ENCODE assay signal across 8 cellular contexts in the genomic region with DNA sequence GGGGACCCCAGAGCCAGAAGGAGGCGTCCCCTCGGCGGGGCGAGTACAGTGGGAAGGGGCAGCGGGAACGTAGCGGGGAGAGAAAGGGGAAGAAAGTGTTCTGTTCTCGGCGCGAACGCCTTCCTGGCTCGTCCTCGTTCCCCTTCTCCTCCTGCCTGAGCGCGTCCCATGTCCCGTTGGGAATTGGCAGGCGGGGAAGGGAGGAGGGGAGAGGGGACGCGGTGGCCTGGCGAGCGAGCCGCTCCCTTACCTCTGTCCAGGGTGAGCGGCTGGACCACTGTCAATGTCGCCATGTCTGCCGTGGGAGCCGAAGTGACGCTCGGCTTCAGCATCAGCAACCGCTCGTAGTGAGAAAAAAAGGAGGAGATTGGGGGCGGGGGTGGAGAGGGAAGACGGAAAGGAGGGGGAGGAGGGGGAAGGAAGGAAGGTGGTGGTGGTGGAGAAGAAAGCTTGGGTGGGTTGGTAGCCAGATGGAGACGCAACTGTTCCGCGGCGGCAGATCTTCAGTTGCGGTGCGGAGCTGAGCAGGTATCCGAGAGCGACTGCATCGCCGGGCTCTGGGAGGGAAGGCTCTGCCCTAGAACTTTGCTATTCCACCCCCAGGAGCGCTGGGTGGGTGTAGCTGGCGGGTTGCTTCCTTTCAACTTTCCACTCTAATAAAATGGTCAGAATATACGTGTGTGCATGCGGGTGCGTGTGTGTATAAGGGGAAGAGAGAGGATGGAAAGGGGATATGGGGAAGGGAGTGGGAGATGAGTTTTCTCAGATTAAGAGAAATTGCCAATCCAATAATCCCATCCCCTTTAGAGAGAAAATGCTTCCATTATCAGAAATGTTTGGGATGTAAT. TPM values are rescaled to one million over a fixed set of nuclear protein-coding genes. Genes with fewer than 3 reads are reported as not detected.
A peak's percentile ranks its signal among the peaks of the same experiment; 100 is the strongest.
DNase-seq lines count a peak whose midpoint lies in the region; ATAC-seq, FAIRE-seq and TF ChIP-seq lines count a peak whose summit lies in the region.

A gene with protein sequence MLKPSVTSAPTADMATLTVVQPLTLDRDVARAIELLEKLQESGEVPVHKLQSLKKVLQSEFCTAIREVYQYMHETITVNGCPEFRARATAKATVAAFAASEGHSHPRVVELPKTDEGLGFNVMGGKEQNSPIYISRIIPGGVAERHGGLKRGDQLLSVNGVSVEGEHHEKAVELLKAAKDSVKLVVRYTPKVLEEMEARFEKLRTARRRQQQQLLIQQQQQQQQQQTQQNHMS (minus strand): TSS at position 544 of the 848 bp plus-strand sequence. CDS start 212 bp downstream, at position 332.

- no peak for TF ChIP-seq CTCF in GM12878 (IDR thresholded peaks at IDR 0.05 in 2 of 3, conservative IDR thresholded peaks at IDR 0.05 in 1 of 3; ENCODE audit: control insufficient read depth in 2 of 3, extremely low read depth in 1 of 3, insufficient read depth in 1 of 3, low read depth in 3 of 3, low read length in 3 of 3)

- BruUV-seq in GM12878 (replicated peaks; lab: Mats Ljungman, UMichigan) = no TSS peak

- no peak within 1 kb of the TSS for H3K27ac ChIP-seq in GM12878 (ENCODE audit: control insufficient read depth, insufficient read depth)
- peak within 1 kb of the TSS; percentile 59 for H3K27ac ChIP-seq in skeletal muscle tissue (ENCODE audit: low read depth, low read length)

- H3K4me3 Mint-ChIP-seq in activated naive CD4-positive, alpha-beta T cell treated with anti-CD3 and anti-CD28 coated beads for 36 hours = no peak within 1 kb of the TSS

- peak within 1 kb of the TSS; percentile 25; the same call in 1 of the 2 replicates for H3K9ac ChIP-seq in GM12878 (ENCODE audit: control insufficient read depth, insufficient read depth, low read length)
- peak within 1 kb of the TSS; percentile 69 to 79 (median 73) for H3K9ac ChIP-seq in skeletal muscle tissue (ENCODE audit: low read depth in 1 of 3, low read length in 3 of 3)

- CTCF ChIA-PET in GM12878 (lab: Yijun Ruan, JAX) = no interaction called here
- CTCF ChIA-PET in activated naive CD4-positive, alpha-beta T cell treated with anti-CD3 and anti-CD28 coated beads for 36 hours (lab: Charles Lee) = no interaction called here

- TF ChIP-seq POLR2A in GM12878 (IDR thresholded peaks at IDR 0.05; ENCODE audit: low read depth, low read length) = no peak

- DNase-seq in GM03348 (ENCODE audit: low spot score) (peak; percentile 46), H7 (peak; percentile 67), NCI-H1105 (lab: John Stamatoyannopoulos, UW) (peak; percentile 44), GM12878 (ENCODE audit: low read depth, low spot score) (no peak)
- DNase-seq in activated naive CD4-positive, alpha-beta T cell treated with anti-CD3 and anti-CD28 coated beads for 36 hours = no peak
- no peak for DNase-seq in stimulated activated naive CD4-positive, alpha-beta T cell (lab: John Stamatoyannopoulos, UW)

- no peak for TF ChIP-seq EP300 in GM12878 (IDR thresholded peaks at IDR 0.05; ENCODE audit: borderline replicate concordance in 1 of 2, control insufficient read depth in 1 of 2, low read depth in 2 of 2, low read length in 2 of 2)

- RAD21 ChIA-PET in GM12878 (lab: Charles Lee; ENCODE audit: unreplicated experiment) = no interaction called here

- H2AFZ ChIP-seq in GM12878 (ENCODE audit: control insufficient read depth, low read depth, low read length) = peak within 1 kb of the TSS; percentile 31

- intact Hi-C loops in GM12878 (cut with micrococcal nuclease; ENCODE audit: unreplicated experiment) = loop anchor here (5.0 kb wide), 1 partner anchor 175 kb away; no protein-coding TSS in a partner anchor
- intact Hi-C loops in activated naive CD4-positive, alpha-beta T cell treated with anti-CD3 and anti-CD28 coated beads for 36 hours (cut with micrococcal nuclease) = no loop called here

- SMC1A ChIA-PET in GM12878 (lab: Charles Lee; ENCODE audit: uncharacterized antibody, unreplicated experiment) = interaction anchor here (1.2 kb wide), 1 partner anchor 100 kb away, joined by 3 read pairs; no protein-coding TSS in a partner anchor

- H3K4me2 ChIP-seq in GM12878 (ENCODE audit: control insufficient read depth, insufficient read depth) = peak within 1 kb of the TSS; percentile 94

- H3K36me3 Mint-ChIP-seq in activated naive CD4-positive, alpha-beta T cell treated with anti-CD3 and anti-CD28 coated beads for 36 hours (ENCODE audit: low read depth) = no peaks in the 10 kb centered on the region

- H3K4me3 ChIP-seq in H7 (ENCODE audit: insufficient read depth, low read depth, low read length) = peak within 1 kb of the TSS; percentile 82
- peak within 1 kb of the TSS; percentile 53 for H3K4me3 ChIP-seq in GM12878
- peak within 1 kb of the TSS; percentile 82 for H3K4me3 ChIP-seq in iPS-18c (ENCODE audit: insufficient read depth, low read depth, low read length)
- peak within 1 kb of the TSS; percentile 77 to 85 (median 79) for H3K4me3 ChIP-seq in skeletal muscle tissue (ENCODE audit: low read length in 3 of 3)

- H3K27me3 ChIP-seq in H7 (ENCODE audit: control insufficient read depth, insufficient read depth, low read length) (peaks cover 12% of the 10 kb centered on the region), GM12878 (replicated peaks in 1 of 2; ENCODE audit: control insufficient read depth in 2 of 2, insufficient read depth in 2 of 2, low read length in 1 of 2) (peaks cover 7 to 10% of the 10 kb centered on the region in 2 experiments; a peak in 3 of 4 replicates), skeletal muscle tissue (ENCODE audit: control insufficient read depth in 3 of 3, insufficient read depth in 3 of 3, low read length in 3 of 3) (peaks cover 0 to 2% (median 0%) of the 10 kb centered on the region in 3 donors)

- peaks cover 32% of the 10 kb centered on the region for H3K27me3 Mint-ChIP-seq in activated naive CD4-positive, alpha-beta T cell treated with anti-CD3 and anti-CD28 coated beads for 36 hours (ENCODE audit: low read depth)

- no peaks in the 10 kb centered on the region for H4K20me1 ChIP-seq in GM12878 (ENCODE audit: control insufficient read depth, insufficient read depth)

- 38% methylated on average over 33 of the region's 47 CpGs for WGBS in GM12878 (ENCODE audit: insufficient coverage, insufficient replicate concordance, low lambda C conversion rate, missing lambda C conversion rate)

- TF ChIP-seq RAD21 in GM12878 (IDR thresholded peaks at IDR 0.05; ENCODE audit: insufficient read depth, low read depth, low read length) = no peak

- H3K9me3 Mint-ChIP-seq in activated naive CD4-positive, alpha-beta T cell treated with anti-CD3 and anti-CD28 coated beads for 36 hours = peaks cover 1% of the 10 kb centered on the region

- no peak within 1 kb of the TSS for H3K27ac Mint-ChIP-seq in activated naive CD4-positive, alpha-beta T cell treated with anti-CD3 and anti-CD28 coated beads for 36 hours

- POLR2A ChIA-PET in GM12878 (lab: Charles Lee) = no interaction called here

- H3K79me2 ChIP-seq in GM12878 (ENCODE audit: control insufficient read depth, insufficient read depth, low read length) = no peaks in the 10 kb centered on the region

- H3K9me3 ChIP-seq in GM12878 (replicated peaks; ENCODE audit: control insufficient read depth, insufficient read depth, low read length) (no peaks in the 10 kb centered on the region), iPS-18c (ENCODE audit: control insufficient read depth, insufficient read depth, low read length) (no peaks in the 10 kb centered on the region), skeletal muscle tissue (ENCODE audit: control insufficient read depth in 3 of 3, low read length in 3 of 3) (no peaks in the 10 kb centered on the region)

- no peak; the same call in none of the 3 replicates for ATAC-seq in GM12878

- in situ Hi-C loops in GM12878 (cut with MboI) = no loop called here

- H3K36me3 ChIP-seq in H7 (replicated peaks; ENCODE audit: control insufficient read depth, insufficient read depth, low read length) (no peaks in the 10 kb centered on the region), GM12878 (ENCODE audit: control insufficient read depth in 2 of 2, insufficient read depth in 2 of 2, low read length in 1 of 2) (no peaks in the 10 kb centered on the region), skeletal muscle tissue (ENCODE audit: control insufficient read depth in 3 of 3, insufficient read depth in 3 of 3, low read length in 3 of 3) (no peaks in the 10 kb centered on the region)

- no peak for FAIRE-seq in GM12878 (lab: Jason Lieb, UNC)

- H3K4me1 Mint-ChIP-seq in activated naive CD4-positive, alpha-beta T cell treated with anti-CD3 and anti-CD28 coated beads for 36 hours (ENCODE audit: low read depth) = peaks cover 2% of the 10 kb centered on the region

- H3K4me1 ChIP-seq in GM12878 (ENCODE audit: control insufficient read depth, insufficient read depth, low read length) (no peaks in the 10 kb centered on the region), skeletal muscle tissue (ENCODE audit: control insufficient read depth in 3 of 3, insufficient read depth in 3 of 3, low read length in 3 of 3) (peaks cover 2 to 8% (median 6%) of the 10 kb centered on the region in 3 donors)

TF ChIP-seq in GM12878, 131 proteins besides CTCF, POLR2A, EP300 and RAD21 (continues in another document):
- TF ChIP-seq TARDBP (IDR thresholded peaks at IDR 0.05; ENCODE audit: borderline replicate concordance) (no peak), SIX5 (IDR thresholded peaks at IDR 0.05; ENCODE audit: low read depth, low read length, severe bottlenecking) (no peak), SMARCA5 (IDR thresholded peaks at IDR 0.05) (no peak)

RNA-seq across cellular contexts. Expression of the gene that starts here (rescaled TPM):
- total RNA-seq in H7 (2014; rRNA removed; shearing (Covaris generic)) = 7.6 and 11.9 TPM in 2 replicates
- 0.06 and 0.17 TPM in 2 replicates for total RNA-seq in GM12878 (2013; cell fraction: nucleolus; rRNA removed)
- total RNA-seq in GM12878 (2014; rRNA removed) (0.06 and 0.93 TPM in 2 replicates), GM12878 (2014; rRNA removed; fragmentation: Illumina TruSeq; extraction: Trizol) (0.04 and 0.05 TPM in 2 replicates), GM12878 (2021) (0.08 and 0.35 TPM in 2 replicates), skeletal muscle tissue (1.6 TPM)
- polyA plus RNA-seq in GM12878 (2011; ENCODE audit: low read depth) = 1.1 TPM
- polyA plus RNA-seq in GM12878 (2011; rRNA removed) (0.50 and 1.5 TPM in 2 replicates), GM12878 (2014; fragmentation: Illumina TruSeq; extraction: Trizol) (0.16 and 0.26 TPM in 2 replicates), GM12878 (2014; fragmentation: Nextera tagmentation; extraction: Ambion mirVana) (under 1 TPM; 0.44 to 0.71 TPM), GM12878 (2014; rRNA removed) (0.11 TPM in 1 of 2 replicates, not detected in the other), GM12878 (2016; fragmentation: Nextera tagmentation; extraction: Ambion mirVana) (under 1 TPM; 0.35 to 0.93 TPM)
- 0.27 and 0.69 TPM in 2 replicates for polyA plus RNA-seq in GM12878 (2011; cell fraction: cytosol; rRNA removed)
- polyA plus RNA-seq in GM12878 (2011; cell fraction: nucleus; rRNA removed) = 0.31 and 0.55 TPM in 2 replicates
- 2.2 and 2.3 TPM in 2 replicates for polyA plus RNA-seq in GM12878 (2012)
- polyA minus RNA-seq in GM12878 (2011; rRNA and poly(A)+ RNA removed) = 0.31 and 0.44 TPM in 2 replicates
- not detected in 2 replicates for polyA minus RNA-seq in GM12878 (2011; cell fraction: cytosol; rRNA and poly(A)+ RNA removed)
- polyA minus RNA-seq in GM12878 (2011; cell fraction: nucleus; rRNA and poly(A)+ RNA removed) = 0.19 and 0.36 TPM in 2 replicates
- total RNA-seq in activated naive CD4-positive, alpha-beta T cell treated with anti-CD3 and anti-CD28 coated beads for 36 hours = not detected

Comparison
In these comparisons a context has a peak if more than half of its experiments do, and no peak if none do; other contexts are left out.
1. DNase-seq: peak in GM03348 (single experiment), H7 (single experiment) and NCI-H1105 (single experiment); none in GM12878 (single experiment), activated naive CD4-positive, alpha-beta T cell treated with anti-CD3 and anti-CD28 coated beads for 36 hours (single experiment) and stimulated activated naive CD4-positive, alpha-beta T cell (0 of 6).
2. Peak in every context shown above with its lines, with median percentiles within 50 percentile points of each other: H3K4me3 ChIP-seq.